In the genomic region with DNA sequence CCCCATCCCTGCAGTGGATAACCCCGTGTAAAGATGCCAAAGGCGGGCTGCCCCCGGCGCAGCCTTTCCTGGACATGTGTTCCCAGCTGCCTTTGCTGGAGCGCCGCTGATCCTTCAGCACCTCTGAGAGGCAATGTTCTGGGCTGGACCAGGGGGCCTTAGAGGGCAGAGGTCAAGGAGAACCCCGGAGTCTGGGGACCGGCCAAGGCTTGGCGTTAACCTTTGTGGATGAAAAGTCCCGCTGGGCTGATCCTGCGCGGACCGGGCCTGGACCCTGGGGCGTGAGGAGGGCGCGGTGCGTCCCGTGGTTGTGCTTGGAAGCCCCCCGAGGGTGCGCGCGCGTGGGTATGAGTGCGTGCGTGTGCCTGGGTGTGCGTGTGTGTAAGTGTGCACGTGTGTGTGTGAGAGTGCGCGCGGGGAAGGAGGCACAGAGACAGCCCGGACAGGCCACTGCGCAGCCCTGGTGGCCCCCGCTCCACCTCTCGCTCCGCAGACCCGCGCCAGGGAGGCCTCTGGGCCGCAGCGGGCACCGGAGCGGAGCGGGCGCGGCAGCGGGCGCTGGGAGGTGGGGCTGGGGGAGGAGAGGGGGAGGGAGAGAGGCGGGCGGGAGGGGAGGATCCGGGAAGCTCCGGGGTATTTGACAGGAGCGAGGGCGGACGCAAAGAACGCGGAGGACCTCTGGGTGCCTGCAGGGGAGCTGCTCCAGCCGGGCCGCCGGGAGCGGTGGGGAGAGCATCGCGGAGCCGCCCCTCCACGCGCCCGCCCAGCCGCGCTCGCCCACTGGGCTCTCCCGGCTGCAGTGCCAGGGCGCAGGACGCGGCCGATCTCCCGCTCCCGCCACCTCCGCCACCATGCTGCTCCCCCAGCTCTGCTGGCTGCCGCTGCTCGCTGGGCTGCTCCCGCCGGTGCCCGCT, we compare ENCODE assay signal across 8 cellular contexts. TPM values are rescaled to one million over a fixed set of nuclear protein-coding genes. Genes with fewer than 3 reads are reported as not detected.
DNase-seq lines count a peak whose midpoint lies in the region; ATAC-seq, FAIRE-seq and TF ChIP-seq lines count a peak whose summit lies in the region.

A gene with protein sequence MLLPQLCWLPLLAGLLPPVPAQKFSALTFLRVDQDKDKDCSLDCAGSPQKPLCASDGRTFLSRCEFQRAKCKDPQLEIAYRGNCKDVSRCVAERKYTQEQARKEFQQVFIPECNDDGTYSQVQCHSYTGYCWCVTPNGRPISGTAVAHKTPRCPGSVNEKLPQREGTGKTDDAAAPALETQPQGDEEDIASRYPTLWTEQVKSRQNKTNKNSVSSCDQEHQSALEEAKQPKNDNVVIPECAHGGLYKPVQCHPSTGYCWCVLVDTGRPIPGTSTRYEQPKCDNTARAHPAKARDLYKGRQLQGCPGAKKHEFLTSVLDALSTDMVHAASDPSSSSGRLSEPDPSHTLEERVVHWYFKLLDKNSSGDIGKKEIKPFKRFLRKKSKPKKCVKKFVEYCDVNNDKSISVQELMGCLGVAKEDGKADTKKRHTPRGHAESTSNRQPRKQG (plus strand): TSS at position 665 of the 914 bp plus-strand sequence. CDS start 187 bp downstream, at position 852.

- no peaks in the 10 kb centered on the region for H4K20me1 ChIP-seq in HepG2 (ENCODE audit: insufficient read depth, low read length)

- CTCF ChIA-PET in HepG2 (lab: Yijun Ruan, JAX; ENCODE audit: low intra/inter-chr PET ratio, low total read pairs), result no interaction called here

- ATAC-seq in body of pancreas (peak; percentile 60), HepG2 (peak; percentile 47)
- no peak for ATAC-seq in activated T-cell treated with anti-CD3 and anti-CD28 coated beads, Interleukin-2, amount 50 U/mL, for 72 hours (replicated peaks in 1 of 2)

- intact Hi-C loops in body of pancreas (cut with DNase I), result no loop called here
- intact Hi-C loops in HepG2 (cut with micrococcal nuclease; ENCODE audit: unreplicated experiment), result no loop called here

- no peaks in the 10 kb centered on the region for H3K9me3 ChIP-seq in body of pancreas
- no peaks in the 10 kb centered on the region for H3K9me3 ChIP-seq in HepG2 (ENCODE audit: low read length)

- 0 to 3% methylated on average over 5 to 73 of the region's 81 CpGs for WGBS in body of pancreas, 2 donors
- 32% methylated on average over 39 of the region's 81 CpGs for WGBS in HepG2 (ENCODE audit: low lambda C conversion rate)

- H3K4me3 ChIP-seq in body of pancreas (peak within 1 kb of the TSS in 1 of 2 donors; percentile 38), HepG2 (replicated peaks in 1 of 3; ENCODE audit: insufficient read depth in 1 of 3, low read depth in 2 of 3, low read length in 3 of 3) (no peak within 1 kb of the TSS)

- POLR2A ChIA-PET in HepG2 (lab: Yijun Ruan, JAX), result no interaction called here

- H3K9me3 Mint-ChIP-seq in activated T-cell treated with anti-CD3 and anti-CD28 coated beads, Interleukin-2, amount 50 U/mL, for 72 hours, result no peaks in the 10 kb centered on the region

- peaks cover 0 to 15% of the 10 kb centered on the region in 2 donors for H3K27me3 ChIP-seq in body of pancreas
- H3K27me3 ChIP-seq in HepG2 (ENCODE audit: control insufficient read depth in 1 of 2, insufficient read depth in 2 of 2, low read length in 2 of 2), result peaks cover 6 to 74% of the 10 kb centered on the region in 2 experiments

- H3K4me3 Mint-ChIP-seq in activated T-cell treated with anti-CD3 and anti-CD28 coated beads, Interleukin-2, amount 50 U/mL, for 72 hours, result no peak within 1 kb of the TSS

- TF ChIP-seq POLR2A in body of pancreas (IDR thresholded peaks at IDR 0.05) (no peak), HepG2 (IDR thresholded peaks at IDR 0.05; ENCODE audit: insufficient read depth in 1 of 2, low read depth in 2 of 2, low read length in 2 of 2) (no peak)

- H3K4me1 ChIP-seq in body of pancreas (peaks cover 15% of the 10 kb centered on the region), HepG2 (ENCODE audit: insufficient read depth, low read length) (no peaks in the 10 kb centered on the region)

- H3K79me2 ChIP-seq in HepG2 (ENCODE audit: insufficient read depth, low read length), result no peaks in the 10 kb centered on the region

- BruUV-seq in HepG2 (replicated peaks; lab: Mats Ljungman, UMichigan), result no TSS peak

- H3K27ac ChIP-seq in body of pancreas (peak within 1 kb of the TSS in 1 of 4 donors; percentile 30), HepG2 (ENCODE audit: extremely low read length, insufficient read depth, low read length) (no peak within 1 kb of the TSS)

- H3K4me1 Mint-ChIP-seq in activated T-cell treated with anti-CD3 and anti-CD28 coated beads, Interleukin-2, amount 50 U/mL, for 72 hours (ENCODE audit: low read depth), result no peaks in the 10 kb centered on the region

- no peak within 1 kb of the TSS for H2AFZ ChIP-seq in HepG2 (ENCODE audit: low read length)

- TF ChIP-seq RAD21 in HepG2 (CRISPR knock-in tag; IDR thresholded peaks at IDR 0.05), result no peak

- no peak within 1 kb of the TSS for H3K9ac ChIP-seq in HepG2 (ENCODE audit: insufficient read depth, low read depth, low read length)

- DNase-seq in NCI-H1092 (lab: John Stamatoyannopoulos, UW), result peak; percentile 81
- DNase-seq in body of pancreas, result peak in 3 of 4 donors; percentile 25 to 38 (median 32)
- DNase-seq in HepG2 (ENCODE audit: low spot score), result no peak
- no peak for DNase-seq in activated T-cell treated with anti-CD3 and anti-CD28 coated beads, Interleukin-2, amount 50 U/mL, for 72 hours
- no peak for DNase-seq in D721Med (ENCODE audit: insufficient read length, low spot score)
- no peak for DNase-seq in SIG-M5 (lab: John Stamatoyannopoulos, UW)
- DNase-seq in NCI-H1694 (lab: John Stamatoyannopoulos, UW), result no peak

- in situ Hi-C loops in HepG2 (cut with HindIII; ENCODE audit: extremely low pct_ligation_motif_present, low pct_unique_long_range_greater_than_20kb), result no loop called here

- no peak within 1 kb of the TSS for H3K27ac Mint-ChIP-seq in activated T-cell treated with anti-CD3 and anti-CD28 coated beads, Interleukin-2, amount 50 U/mL, for 72 hours

- H3K4me2 ChIP-seq in HepG2 (ENCODE audit: low read depth, low read length), result no peak within 1 kb of the TSS

- H3K27me3 Mint-ChIP-seq in activated T-cell treated with anti-CD3 and anti-CD28 coated beads, Interleukin-2, amount 50 U/mL, for 72 hours (ENCODE audit: low read depth), result peaks cover 54% of the 10 kb centered on the region

- H3K36me3 ChIP-seq in body of pancreas (replicated peaks in 1 of 2; ENCODE audit: insufficient read depth in 1 of 2, low read depth in 2 of 2) (no peaks in the 10 kb centered on the region), HepG2 (replicated peaks in 1 of 2; ENCODE audit: control insufficient read depth in 1 of 2, insufficient read depth in 2 of 2, low read length in 2 of 2) (no peaks in the 10 kb centered on the region)

- no peak for FAIRE-seq in HepG2 (lab: Jason Lieb, UNC)
- FAIRE-seq in D721Med (lab: Jason Lieb, UNC), result no peak

- TF ChIP-seq EP300 in HepG2 (IDR thresholded peaks at IDR 0.05; ENCODE audit: low read depth in 2 of 2, low read length in 2 of 2) (no peak), HepG2 (CRISPR knock-in tag; IDR thresholded peaks at IDR 0.05; ENCODE audit: borderline replicate concordance) (no peak)

- H3K36me3 Mint-ChIP-seq in activated T-cell treated with anti-CD3 and anti-CD28 coated beads, Interleukin-2, amount 50 U/mL, for 72 hours (ENCODE audit: insufficient read depth in 2 of 2), result peaks cover 0 to 2% of the 10 kb centered on the region in 2 donors

- TF ChIP-seq CTCF in body of pancreas (IDR thresholded peaks at IDR 0.05) (no peak), HepG2 (CRISPR knock-in tag; IDR thresholded peaks at IDR 0.05) (no peak), subcutaneous adipose tissue (IDR thresholded peaks at IDR 0.05; ENCODE audit: low read depth) (no peak), D721Med (IDR thresholded peaks at IDR 0.05; ENCODE audit: insufficient read depth, missing control alignments) (no peak)

TF ChIP-seq in HepG2, 621 proteins besides CTCF, POLR2A, EP300 and RAD21 (continues in another document):
- TF ChIP-seq ZNF296 (CRISPR knock-in tag; conservative IDR thresholded peaks at IDR 0.05) (no peak), ZNF629 (CRISPR knock-in tag; conservative IDR thresholded peaks at IDR 0.05) (no peak), ZNF792 (CRISPR knock-in tag; IDR thresholded peaks at IDR 0.05) (no peak)
- TF ChIP-seq, protein P1, sequence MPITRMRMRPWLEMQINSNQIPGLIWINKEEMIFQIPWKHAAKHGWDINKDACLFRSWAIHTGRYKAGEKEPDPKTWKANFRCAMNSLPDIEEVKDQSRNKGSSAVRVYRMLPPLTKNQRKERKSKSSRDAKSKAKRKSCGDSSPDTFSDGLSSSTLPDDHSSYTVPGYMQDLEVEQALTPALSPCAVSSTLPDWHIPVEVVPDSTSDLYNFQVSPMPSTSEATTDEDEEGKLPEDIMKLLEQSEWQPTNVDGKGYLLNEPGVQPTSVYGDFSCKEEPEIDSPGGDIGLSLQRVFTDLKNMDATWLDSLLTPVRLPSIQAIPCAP (CRISPR knock-in tag; IDR thresholded peaks at IDR 0.05; ENCODE audit: low read depth), result no peak

RNA-seq across cellular contexts. Expression of the gene that starts here (rescaled TPM):
- total RNA-seq in body of pancreas (10 to 100 TPM; 22.7 to 31.4 TPM), HepG2 (2016; rRNA removed; fragmentation: Illumina TruSeq; extraction: Trizol) (not detected in 2 replicates), subcutaneous adipose tissue (10 to 100 TPM; 30.5 to 52.4 (median 37.9) TPM)
- not detected in 2 replicates for total RNA-seq in HepG2 (2016; cell fraction: cytosol; rRNA removed; fragmentation: Illumina TruSeq; extraction: Trizol; ENCODE audit: low read depth)
- not detected in 2 replicates for total RNA-seq in HepG2 (2016; cell fraction: insoluble cytoplasmic fraction; rRNA removed; fragmentation: Illumina TruSeq; extraction: Trizol)
- total RNA-seq in HepG2 (2016; cell fraction: membrane; rRNA removed; fragmentation: Illumina TruSeq; extraction: Trizol), result not detected in 2 replicates
- total RNA-seq in HepG2 (2016; cell fraction: nucleus; rRNA removed; fragmentation: Illumina TruSeq; extraction: Trizol), result not detected in 2 replicates
- not detected in 2 replicates for polyA plus RNA-seq in HepG2 (2011; rRNA removed)
- not detected in 2 replicates for polyA plus RNA-seq in HepG2 (2011; cell fraction: cytosol; rRNA removed)
- not detected in 2 replicates for polyA plus RNA-seq in HepG2 (2011; cell fraction: nucleus; rRNA removed)
- not detected in 2 replicates for polyA plus RNA-seq in HepG2 (2012)
- polyA plus RNA-seq in HepG2 (2016; cell fraction: cytosol; fragmentation: Illumina TruSeq; extraction: Trizol; ENCODE audit: low read depth), result not detected in 2 replicates
- not detected in 2 replicates for polyA plus RNA-seq in HepG2 (2016; cell fraction: insoluble cytoplasmic fraction; fragmentation: Illumina TruSeq; extraction: Trizol; ENCODE audit: low read depth)
- polyA plus RNA-seq in HepG2 (2016; cell fraction: membrane; fragmentation: Illumina TruSeq; extraction: Trizol; ENCODE audit: low read depth), result not detected in 2 replicates
- not detected in 2 replicates for polyA plus RNA-seq in HepG2 (2016; cell fraction: nucleus; fragmentation: Illumina TruSeq; extraction: Trizol; ENCODE audit: insufficient read depth, low read depth)
- polyA minus RNA-seq in HepG2 (2011; rRNA and poly(A)+ RNA removed; ENCODE audit: low replicate concordance), result not detected in 2 replicates
- not detected in 2 replicates for polyA minus RNA-seq in HepG2 (2011; cell fraction: cytosol; rRNA and poly(A)+ RNA removed)
- polyA minus RNA-seq in HepG2 (2011; cell fraction: nucleus; rRNA and poly(A)+ RNA removed), result not detected in 2 replicates
- not detected for total RNA-seq in activated T-cell treated with anti-CD3 and anti-CD28 coated beads, Interleukin-2, amount 50 U/mL, for 72 hours

Comparison
In these comparisons a context has a peak if more than half of its experiments do, and no peak if none do; other contexts are left out.
1. RNA of the gene that starts here (total RNA-seq): 30.5 to 52.4 TPM in subcutaneous adipose tissue and 22.7 to 31.4 TPM in body of pancreas; not detected in HepG2 and not detected in activated T-cell treated with anti-CD3 and anti-CD28 coated beads, Interleukin-2, amount 50 U/mL, for 72 hours; every median in the first group is over 10 times any median in the second.
2. Peak in ATAC-seq in HepG2; RNA of the gene not detected or under 1 TPM.
3. DNase-seq: peak in NCI-H1092 (single experiment) and body of pancreas (3 of 4); none in HepG2 (single experiment), activated T-cell treated with anti-CD3 and anti-CD28 coated beads, Interleukin-2, amount 50 U/mL, for 72 hours (0 of 2), D721Med (single experiment), SIG-M5 (single experiment) and NCI-H1694 (single experiment).